ENCODE assay signal across 1 cellular context in genomic region chr14:103563089-103563620, GRCh38.
TF ChIP-seq lines count a peak whose summit lies in the region.

No MANE protein-coding gene starts in this region.

TF ChIP-seq in HEK293, 187 proteins besides CTCF, POLR2A, EP300 and RAD21 (continued from another document and continues in another):
- TF ChIP-seq ZBTB49 (tag by site-specific recombination; IDR thresholded peaks at IDR 0.05; ENCODE audit: low read depth) = no peak
- TF ChIP-seq ZNF571 (tag by site-specific recombination; IDR thresholded peaks at IDR 0.05) = no peak
- TF ChIP-seq GLI2 (tag by site-specific recombination; IDR thresholded peaks at IDR 0.05; ENCODE audit: borderline replicate concordance, low read depth) = no peak
- TF ChIP-seq ZNF645 (tag by site-specific recombination; IDR thresholded peaks at IDR 0.05) = no peak
- TF ChIP-seq ZNF155 (tag by site-specific recombination; IDR thresholded peaks at IDR 0.05) = no peak
- TF ChIP-seq ZNF747 (tag by site-specific recombination; IDR thresholded peaks at IDR 0.05) = no peak
- no peak for TF ChIP-seq ZNF701 (tag by site-specific recombination; IDR thresholded peaks at IDR 0.05)
- TF ChIP-seq ZNF658 (tag by site-specific recombination; IDR thresholded peaks at IDR 0.05) = no peak
- 0 out of 2 replicates have a peak, but pooled peaks have one; percentile 27 for TF ChIP-seq ZBTB10 (tag by site-specific recombination; IDR thresholded peaks at IDR 0.05)
- TF ChIP-seq ZBTB44 (tag by site-specific recombination; IDR thresholded peaks at IDR 0.05) = no peak
- no peak; the same call in 1 of the 2 replicates for TF ChIP-seq MYNN (tag by site-specific recombination; IDR thresholded peaks at IDR 0.05; ENCODE audit: borderline replicate concordance)
- no peak for TF ChIP-seq ZSCAN16 (tag by site-specific recombination; IDR thresholded peaks at IDR 0.05)
- no peak for TF ChIP-seq ZNF624 (tag by site-specific recombination; IDR thresholded peaks at IDR 0.05)
- TF ChIP-seq ZNF513 (tag by site-specific recombination; IDR thresholded peaks at IDR 0.05) = no peak
- TF ChIP-seq ZNF16 (tag by site-specific recombination; IDR thresholded peaks at IDR 0.05; ENCODE audit: low read depth) = no peak
- no peak for TF ChIP-seq ZNF292 (tag by site-specific recombination; IDR thresholded peaks at IDR 0.05; ENCODE audit: borderline replicate concordance, low read depth)
- no peak for TF ChIP-seq ZNF518A (tag by site-specific recombination; conservative IDR thresholded peaks at IDR 0.05; ENCODE audit: low read depth)
- no peak for TF ChIP-seq ZNF654 (tag by site-specific recombination; IDR thresholded peaks at IDR 0.05; ENCODE audit: low read depth)
- 0 out of 2 replicates have a peak, but pooled peaks have one; percentile 80 for TF ChIP-seq KLF7 (tag by site-specific recombination; IDR thresholded peaks at IDR 0.05; ENCODE audit: borderline replicate concordance)
- no peak for TF ChIP-seq ZNF610 (tag by site-specific recombination; IDR thresholded peaks at IDR 0.05; ENCODE audit: borderline replicate concordance)
- peak; percentile 97 for TF ChIP-seq ZNF335 (tag by site-specific recombination; conservative IDR thresholded peaks at IDR 0.05)
- no peak for TF ChIP-seq GLI4 (tag by site-specific recombination; IDR thresholded peaks at IDR 0.05)
- no peak for TF ChIP-seq BCL11B (tag by site-specific recombination; IDR thresholded peaks at IDR 0.05; ENCODE audit: low read depth)
- no peak for TF ChIP-seq ZNF639 (tag by site-specific recombination; IDR thresholded peaks at IDR 0.05)
- peak; percentile 60; the same call in 1 of the 2 replicates for TF ChIP-seq ZNF341 (tag by site-specific recombination; IDR thresholded peaks at IDR 0.05; ENCODE audit: low read depth)
- no peak for TF ChIP-seq ZNF521 (tag by site-specific recombination; IDR thresholded peaks at IDR 0.05)
- no peak for TF ChIP-seq ZNF10 (tag by site-specific recombination; IDR thresholded peaks at IDR 0.05)
- no peak for TF ChIP-seq RBAK (tag by site-specific recombination; IDR thresholded peaks at IDR 0.05)
- no peak for TF ChIP-seq SETDB1 (IDR thresholded peaks at IDR 0.05; ENCODE audit: insufficient read length, low read length)
- peak; percentile 62; the same call in 1 of the 2 replicates for TF ChIP-seq KLF1 (tag by site-specific recombination; IDR thresholded peaks at IDR 0.05)
- TF ChIP-seq ZBTB26 (tag by site-specific recombination; optimal IDR thresholded peaks at IDR 0.05) = no peak
- TF ChIP-seq ZFP69B (tag by site-specific recombination; IDR thresholded peaks at IDR 0.05) = no peak
- TF ChIP-seq ZNF354C (tag by site-specific recombination; IDR thresholded peaks at IDR 0.05; ENCODE audit: borderline replicate concordance, low read depth) = no peak
- no peak for TF ChIP-seq REST (tag by site-specific recombination; IDR thresholded peaks at IDR 0.05)
